In the genomic region with DNA sequence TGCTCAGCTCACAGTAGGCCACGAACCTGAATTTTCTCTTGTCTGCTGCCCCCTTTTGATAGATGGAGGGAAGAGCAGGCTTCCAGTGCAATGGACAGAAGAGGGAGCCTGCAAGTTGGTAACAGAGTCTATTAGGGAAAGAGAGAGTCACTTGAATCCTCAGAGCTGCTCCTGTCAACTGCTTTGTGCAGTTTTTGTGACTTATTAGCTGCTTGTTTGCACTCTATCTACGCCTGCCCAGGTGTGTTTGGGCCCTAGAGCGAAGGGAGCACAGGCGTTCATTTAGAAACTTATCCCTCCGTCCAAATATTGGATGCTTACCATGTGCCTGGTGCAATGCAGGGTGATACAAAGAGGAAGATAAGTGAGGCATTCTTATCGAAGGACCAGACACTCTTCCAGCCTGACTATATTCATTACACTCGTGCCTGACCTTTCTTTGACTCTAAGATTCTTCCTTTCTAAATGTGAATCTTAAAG, we compare ENCODE assay signal across 8 cellular contexts.
A peak's percentile ranks its signal among the peaks of the same experiment; 100 is the strongest.
DNase-seq lines count a peak whose midpoint lies in the region; ATAC-seq and TF ChIP-seq lines count a peak whose summit lies in the region.

No MANE protein-coding gene starts in this region.

- H3K27ac ChIP-seq in VCaP: no peak overlapping the region
- peak overlapping the region; percentile 52 for H3K27ac ChIP-seq in caudate nucleus (ENCODE audit: low read depth, low read length)

- DNase-seq in AG20443 (ENCODE audit: low spot score) (peak; percentile 84), NCI-H2171 treated with DMSO at 0.1 percent for 48 hours (lab: John Stamatoyannopoulos, UW) (peak; percentile 72), caudate nucleus (lab: John Stamatoyannopoulos, UW) (peak in 58 of 61 donors; percentile 4 to 89 (median 64)), kidney tubule cell (ENCODE audit: low spot score) (peak; percentile 75)
- peak in 2 of 3 donors; percentile 5 to 35 for DNase-seq in stimulated activated CD4-positive, alpha-beta T cell treated with anti-CD3 and anti-CD28 coated beads, TNF-alpha, amount 100 ng/mL, for 1 hour (ENCODE audit: low read depth in 3 of 3, low spot score in 1 of 3)

- ATAC-seq in GM18870 (IDR thresholded peaks at IDR 0.05; ENCODE audit: unreplicated experiment): peak; percentile 87
- peak; percentile 93 for ATAC-seq in HG03066 (IDR thresholded peaks at IDR 0.05; ENCODE audit: low read depth, unreplicated experiment)

- peak; percentile 85 for TF ChIP-seq CTCF in VCaP (conservative IDR thresholded peaks at IDR 0.05)

Comparison
In these comparisons a context has a peak if more than half of its experiments do, and no peak if none do; other contexts are left out.
1. DNase-seq: peak in every context shown above with its lines; median percentile 84 in AG20443; 75 in kidney tubule cell; 72 in NCI-H2171 treated with DMSO at 0.1 percent for 48 hours; 64 in caudate nucleus; 20 in stimulated activated CD4-positive, alpha-beta T cell treated with anti-CD3 and anti-CD28 coated beads, TNF-alpha, amount 100 ng/mL, for 1 hour.